16 cellular contexts compared by ENCODE assay signal in the genomic region with DNA sequence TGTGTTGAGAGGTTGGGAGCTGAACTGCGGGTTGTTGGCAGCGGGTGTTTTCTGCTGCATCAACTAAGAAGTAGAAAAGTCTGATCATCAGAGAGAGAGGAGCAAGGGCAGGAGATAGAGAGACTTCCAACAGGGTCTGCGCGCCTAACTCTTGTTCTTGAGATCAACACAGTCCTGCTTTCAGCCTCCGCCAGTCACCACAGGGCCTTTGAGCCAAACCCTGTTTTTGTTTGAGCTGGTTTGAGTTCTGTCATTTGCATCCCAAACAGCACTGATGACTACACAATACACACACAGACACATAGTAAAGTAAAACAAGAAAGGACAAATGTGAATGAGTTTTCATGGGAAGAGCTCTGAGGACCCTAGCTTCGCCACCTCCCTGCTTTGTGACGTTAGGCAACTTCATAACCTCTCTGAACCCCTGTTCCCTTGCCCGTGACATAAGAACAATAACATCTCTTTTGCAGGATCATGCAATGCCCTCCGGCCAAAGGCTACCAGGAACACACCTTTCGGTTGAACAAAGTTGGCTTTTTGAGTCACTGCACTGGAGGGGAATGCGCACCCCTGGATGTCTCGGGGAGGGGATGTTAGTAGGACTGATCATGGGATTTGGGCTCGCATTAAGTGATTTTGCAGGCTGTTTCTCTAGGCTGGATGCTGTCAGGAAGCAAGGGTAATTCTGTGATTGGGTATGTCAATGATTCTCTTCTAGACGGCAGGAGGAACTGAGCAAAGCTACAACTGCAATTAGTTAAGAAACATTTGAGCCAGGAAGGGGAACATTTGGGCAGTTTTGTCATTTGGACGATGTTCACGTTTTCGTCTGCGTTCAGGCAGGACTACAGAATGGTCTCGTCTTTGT.
DNase-seq lines count a peak whose midpoint lies in the region; ATAC-seq and TF ChIP-seq lines count a peak whose summit lies in the region.
"Had no signal": no experiment of that assay in that cellular context is flagged by ENCODE, and none has a peak within 500 bp of the region (broad histone marks: within the 10 kb centered on the region; RNA-seq: fewer than 3 reads in every experiment).

No MANE protein-coding gene starts in this region.

- POLR2A ChIA-PET in OCI-LY7 (lab: Charles Lee): interaction anchor here (1.2 to 1.4 kb wide), 3 partner anchors 16 to 58 kb away, joined by 3 to 6 read pairs (median 4); no protein-coding TSS in a partner anchor

- TF ChIP-seq CTCF in OCI-LY7 (conservative IDR thresholded peaks at IDR 0.05; ENCODE audit: low read length): no peak
- TF ChIP-seq CTCF in suprapubic skin (IDR thresholded peaks at IDR 0.05): no peak

- BruUV-seq in OCI-LY7 (replicated peaks; lab: Mats Ljungman, UMichigan): no TSS peak

- H3K27ac Mint-ChIP-seq in activated T-cell treated with anti-CD3 and anti-CD28 coated beads, Interleukin-2, amount 50 U/mL, for 24 hours: no peak overlapping the region
- H3K27ac Mint-ChIP-seq in activated T-cell treated with anti-CD3 and anti-CD28 coated beads, Interleukin-2, amount 50 U/mL, for 72 hours: no peak overlapping the region
- H3K27ac Mint-ChIP-seq: activated naive CD4-positive, alpha-beta T cell treated with anti-CD3 and anti-CD28 coated beads, Interleukin-2, amount 50 U/mL, for 72 hours; stimulated activated naive CD8-positive, alpha-beta T cell treated with anti-CD3 and anti-CD28 coated beads, Interleukin-15, Interleukin-2, amounts not matched to agents 100 ng/mL and 50 ng/mL, for 24 hours had no signal

- H3K27me3 ChIP-seq in suprapubic skin: peaks cover 35% of the 10 kb centered on the region
- H3K27me3 ChIP-seq in SJCRH30: peaks cover 5% of the 10 kb centered on the region; the same call in 1 of the 2 replicates
- H3K27me3 ChIP-seq: MG63 had no signal

- peak overlapping the region; percentile 72; the same call in 1 of the 2 replicates for H3K4me2 ChIP-seq in OCI-LY7 (ENCODE audit: low read length)

- no peaks in the 10 kb centered on the region for H3K79me2 ChIP-seq in OCI-LY7 (ENCODE audit: insufficient read depth, low read depth, low read length)

- WGBS in suprapubic skin: 83% methylated on average over 17 of the region's 19 CpGs

- H3K9me3 ChIP-seq in OCI-LY7 (ENCODE audit: low read length) (no peaks in the 10 kb centered on the region), iPS-18c (ENCODE audit: control insufficient read depth, insufficient read depth, low read length) (no peaks in the 10 kb centered on the region), suprapubic skin (no peaks in the 10 kb centered on the region), SJCRH30 (replicated peaks) (no peaks in the 10 kb centered on the region)
- H3K9me3 ChIP-seq: esophagus squamous epithelium, MG63 had no signal

- peaks cover 42% of the 10 kb centered on the region for H3K4me1 Mint-ChIP-seq in activated T-cell treated with anti-CD3 and anti-CD28 coated beads, Interleukin-2, amount 50 U/mL, for 24 hours (ENCODE audit: low read depth)
- peaks cover 34% of the 10 kb centered on the region for H3K4me1 Mint-ChIP-seq in activated T-cell treated with anti-CD3 and anti-CD28 coated beads, Interleukin-2, amount 50 U/mL, for 72 hours (ENCODE audit: low read depth)

- no peak overlapping the region for H2AFZ ChIP-seq in OCI-LY7 (ENCODE audit: low read length)

- no peak for ATAC-seq in activated T-cell treated with anti-CD3 and anti-CD28 coated beads, Interleukin-2, amount 50 U/mL, for 72 hours (replicated peaks in 1 of 2)
- ATAC-seq: activated naive CD4-positive, alpha-beta T cell treated with anti-CD3 and anti-CD28 coated beads, Interleukin-2, amount 50 U/mL, for 72 hours had no signal

- H3K27ac ChIP-seq in OCI-LY7 (ENCODE audit: low read depth, low read length, poor library complexity, severe bottlenecking): no peak overlapping the region
- no peak overlapping the region for H3K27ac ChIP-seq in suprapubic skin
- H3K27ac ChIP-seq in SJCRH30: no peak overlapping the region
- H3K27ac ChIP-seq: brain microvascular endothelial cell, esophagus squamous epithelium had no signal

- H3K4me1 ChIP-seq in OCI-LY7 (ENCODE audit: insufficient read depth, low read length, poor library complexity, severe bottlenecking) (peaks cover 76% of the 10 kb centered on the region), suprapubic skin (no peaks in the 10 kb centered on the region), SJCRH30 (no peaks in the 10 kb centered on the region)
- H3K4me1 ChIP-seq: esophagus squamous epithelium had no signal

- H4K20me1 ChIP-seq in OCI-LY7 (ENCODE audit: insufficient read depth, low read length): no peaks in the 10 kb centered on the region

- no peak for TF ChIP-seq POLR2A in suprapubic skin (IDR thresholded peaks at IDR 0.05)

- no peaks in the 10 kb centered on the region for H3K9me2 ChIP-seq in OCI-LY7 (ENCODE audit: insufficient read depth, low read length)

- H3K27me3 Mint-ChIP-seq in activated T-cell treated with anti-CD3 and anti-CD28 coated beads, Interleukin-2, amount 50 U/mL, for 24 hours: no peaks in the 10 kb centered on the region
- no peaks in the 10 kb centered on the region for H3K27me3 Mint-ChIP-seq in activated T-cell treated with anti-CD3 and anti-CD28 coated beads, Interleukin-2, amount 50 U/mL, for 72 hours (ENCODE audit: low read depth)
- H3K27me3 Mint-ChIP-seq: stimulated activated naive CD8-positive, alpha-beta T cell treated with anti-CD3 and anti-CD28 coated beads, Interleukin-15, Interleukin-2, amounts not matched to agents 100 ng/mL and 50 ng/mL, for 24 hours had no signal

- TF ChIP-seq EP300 in suprapubic skin (IDR thresholded peaks at IDR 0.05): no peak

- H3K36me3 Mint-ChIP-seq in activated T-cell treated with anti-CD3 and anti-CD28 coated beads, Interleukin-2, amount 50 U/mL, for 24 hours (ENCODE audit: low read depth): no peaks in the 10 kb centered on the region
- no peaks in the 10 kb centered on the region for H3K36me3 Mint-ChIP-seq in activated T-cell treated with anti-CD3 and anti-CD28 coated beads, Interleukin-2, amount 50 U/mL, for 72 hours (ENCODE audit: insufficient read depth in 2 of 2)
- H3K36me3 Mint-ChIP-seq: activated naive CD4-positive, alpha-beta T cell treated with anti-CD3 and anti-CD28 coated beads, Interleukin-2, amount 50 U/mL, for 72 hours had no signal

- intact Hi-C loops in OCI-LY7 (cut with micrococcal nuclease; ENCODE audit: unreplicated experiment): no loop called here

- H3K4me3 Mint-ChIP-seq in activated T-cell treated with anti-CD3 and anti-CD28 coated beads, Interleukin-2, amount 50 U/mL, for 24 hours: no peak overlapping the region
- H3K4me3 Mint-ChIP-seq in activated T-cell treated with anti-CD3 and anti-CD28 coated beads, Interleukin-2, amount 50 U/mL, for 72 hours: no peak overlapping the region
- H3K4me3 Mint-ChIP-seq: stimulated activated naive CD8-positive, alpha-beta T cell treated with anti-CD3 and anti-CD28 coated beads, Interleukin-15, Interleukin-2, amounts not matched to agents 100 ng/mL and 50 ng/mL, for 24 hours had no signal

- H3K4me3 ChIP-seq in OCI-LY7 (ENCODE audit: low read depth, low read length, poor library complexity, severe bottlenecking) (no peak overlapping the region), iPS-18c (ENCODE audit: insufficient read depth, low read depth, low read length) (peak overlapping the region; percentile 71; the same call in 1 of the 2 replicates), suprapubic skin (no peak overlapping the region), SJCRH30 (no peak overlapping the region)
- H3K4me3 ChIP-seq: esophagus squamous epithelium, MG63 had no signal

- CTCF ChIA-PET in OCI-LY7 (lab: Charles Lee; ENCODE audit: unreplicated experiment): interaction anchor here (0.9 to 1.9 kb wide), 3 partner anchors 14 to 17 kb away, joined by 3 to 4 read pairs (median 3); no protein-coding TSS in a partner anchor

- DNase-seq in activated T-cell treated with anti-CD3 and anti-CD28 coated beads, Interleukin-2, amount 50 U/mL, for 24 hours: peak; percentile 14
- no peak for DNase-seq in activated T-cell treated with anti-CD3 and anti-CD28 coated beads, Interleukin-2, amount 50 U/mL, for 72 hours
- DNase-seq in OCI-LY7 (ENCODE audit: low spot score) (no peak), suprapubic skin (ENCODE audit: low spot score in 2 of 2) (peak; percentile 37 to 64), SJCRH30 (no peak), NCI-H2107 treated with DMSO at 0.1 percent for 48 hours (lab: John Stamatoyannopoulos, UW; ENCODE audit: unreplicated experiment) (no peak), NCI-H2081 (lab: John Stamatoyannopoulos, UW) (no peak)
- DNase-seq: brain microvascular endothelial cell, esophagus squamous epithelium, MG63, NCI-H1694 treated with DMSO at 0.1 percent for 48 hours, NCI-H446 treated with DMSO at 0.1 percent for 48 hours, SHP77 had no signal

- H3K36me3 ChIP-seq in OCI-LY7 (ENCODE audit: insufficient read depth, low read length) (no peaks in the 10 kb centered on the region), suprapubic skin (no peaks in the 10 kb centered on the region), SJCRH30 (no peaks in the 10 kb centered on the region)
- H3K36me3 ChIP-seq: brain microvascular endothelial cell, esophagus squamous epithelium, MG63 had no signal

- no peaks in the 10 kb centered on the region for H3K9me3 Mint-ChIP-seq in activated T-cell treated with anti-CD3 and anti-CD28 coated beads, Interleukin-2, amount 50 U/mL, for 24 hours
- H3K9me3 Mint-ChIP-seq in activated T-cell treated with anti-CD3 and anti-CD28 coated beads, Interleukin-2, amount 50 U/mL, for 72 hours: no peaks in the 10 kb centered on the region
- H3K9me3 Mint-ChIP-seq: stimulated activated naive CD8-positive, alpha-beta T cell treated with anti-CD3 and anti-CD28 coated beads, Interleukin-15, Interleukin-2, amounts not matched to agents 100 ng/mL and 50 ng/mL, for 24 hours had no signal

Comparison
In these comparisons a context has a peak if more than half of its experiments do, and no peak if none do; other contexts are left out.
1. DNase-seq: peak in activated T-cell treated with anti-CD3 and anti-CD28 coated beads, Interleukin-2, amount 50 U/mL, for 24 hours (single experiment) and suprapubic skin (2 of 2); none in activated T-cell treated with anti-CD3 and anti-CD28 coated beads, Interleukin-2, amount 50 U/mL, for 72 hours (0 of 2), OCI-LY7 (single experiment), SJCRH30 (0 of 2), NCI-H2107 treated with DMSO at 0.1 percent for 48 hours (single experiment) and NCI-H2081 (0 of 2).